8 cellular contexts compared by ENCODE assay signal in the genomic region with DNA sequence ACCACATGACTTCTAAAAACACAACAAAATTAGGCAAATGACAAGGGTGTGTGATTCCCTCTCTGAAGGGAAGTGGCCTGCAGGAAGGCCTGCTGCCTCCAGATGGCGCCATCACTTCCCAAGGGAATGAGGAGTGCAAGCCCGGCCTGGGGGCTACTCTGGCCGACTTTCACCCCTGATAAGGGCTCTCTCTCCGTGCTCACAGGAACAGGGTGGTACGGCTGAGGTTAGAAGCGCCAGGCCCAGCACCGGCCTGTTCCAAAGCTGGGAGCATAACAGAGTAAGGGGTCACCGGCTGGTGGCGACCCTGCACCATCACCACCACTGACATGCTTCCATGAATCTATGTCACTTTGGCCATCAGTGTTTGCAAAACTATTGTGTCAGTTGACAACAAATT. TPM values are rescaled to one million over a fixed set of nuclear protein-coding genes. Genes with fewer than 3 reads are reported as not detected.
DNase-seq lines count a peak whose midpoint lies in the region; ATAC-seq, FAIRE-seq and TF ChIP-seq lines count a peak whose summit lies in the region.

No MANE protein-coding gene starts in this region.

- ATAC-seq in GM21723 (IDR thresholded peaks at IDR 0.05; ENCODE audit: unreplicated experiment) = no peak

- H3K4me3 ChIP-seq in SJCRH30 (no peak overlapping the region), fibroblast of pulmonary artery (replicated peaks; ENCODE audit: low read depth, low read length) (no peak overlapping the region), parathyroid adenoma (ENCODE audit: low read depth, low read length) (no peak overlapping the region)

- TF ChIP-seq POLR2A in GM12891 (IDR thresholded peaks at IDR 0.05; ENCODE audit: low read depth, low read length) = no peak

- H2AFZ ChIP-seq in parathyroid adenoma = no peak overlapping the region

- no peaks in the 10 kb centered on the region for H3K36me3 ChIP-seq in SJCRH30
- H3K36me3 ChIP-seq in parathyroid adenoma (ENCODE audit: control insufficient read depth, insufficient read depth, low read length) = no peaks in the 10 kb centered on the region

- H3K27ac ChIP-seq in SJCRH30 (no peak overlapping the region), parathyroid adenoma (no peak overlapping the region)

- DNase-seq in Ammon's horn (ENCODE audit: low spot score) = peak; percentile 45
- peak; percentile 42 for DNase-seq in GM12891 (ENCODE audit: insufficient read length, low spot score)
- peak; percentile 18 to 51 for DNase-seq in SJCRH30
- peak; percentile 49 for DNase-seq in fibroblast of pulmonary artery (ENCODE audit: low read depth)
- DNase-seq in NCI-H524 treated with DMSO at 0.1 percent for 48 hours (lab: John Stamatoyannopoulos, UW) = no peak
- no peak for DNase-seq in kidney glomerular epithelial cell (lab: John Stamatoyannopoulos, UW)

- H3K27me3 ChIP-seq in SJCRH30 = no peaks in the 10 kb centered on the region
- H3K27me3 ChIP-seq in parathyroid adenoma (ENCODE audit: control insufficient read depth, insufficient read depth, low read length) = no peaks in the 10 kb centered on the region

- H3K79me2 ChIP-seq in parathyroid adenoma = no peaks in the 10 kb centered on the region

- TF ChIP-seq CTCF in fibroblast of pulmonary artery (IDR thresholded peaks at IDR 0.05; ENCODE audit: low read length, missing control alignments) (peak; percentile 96), parathyroid adenoma (IDR thresholded peaks at IDR 0.05) (peak; percentile 43)

- H3K9me3 ChIP-seq in SJCRH30 (replicated peaks) (no peaks in the 10 kb centered on the region), parathyroid adenoma (ENCODE audit: control insufficient read depth, low read length) (no peaks in the 10 kb centered on the region)

- no peak for FAIRE-seq in GM12891 (lab: Jason Lieb, UNC)

- no peak overlapping the region for H3K9ac ChIP-seq in parathyroid adenoma

- H3K4me1 ChIP-seq in SJCRH30 (peaks cover 3% of the 10 kb centered on the region; the same call in 1 of the 2 replicates), parathyroid adenoma (peaks cover 2% of the 10 kb centered on the region)

- no peak overlapping the region for H3K4me2 ChIP-seq in parathyroid adenoma (ENCODE audit: low read length)

TF ChIP-seq in GM12891, 5 proteins besides CTCF, POLR2A, EP300 and RAD21:
- no peak for TF ChIP-seq POU2F2 (IDR thresholded peaks at IDR 0.05; ENCODE audit: low read depth, low read length)
- TF ChIP-seq POLR2AphosphoS5 (IDR thresholded peaks at IDR 0.05; ENCODE audit: low read depth, low read length) = no peak
- peak; percentile 47; the same call in 1 of the 2 replicates for TF ChIP-seq SPI1 (IDR thresholded peaks at IDR 0.05; ENCODE audit: low read depth, low read length)
- no peak for TF ChIP-seq TAF1 (IDR thresholded peaks at IDR 0.05; ENCODE audit: low read depth, low read length)
- TF ChIP-seq PAX5 (IDR thresholded peaks at IDR 0.05; ENCODE audit: insufficient read depth, low read length, severe bottlenecking) = no peak

RNA-seq across cellular contexts. Expression of a gene that starts 13.1 kb away (rescaled TPM):
- polyA plus RNA-seq in GM12891 (2012; ENCODE audit: low read depth, missing spikeins) = not detected
- total RNA-seq in SJCRH30 (2014; rRNA removed; shearing (Covaris generic)) = not detected in 2 replicates

RNA-seq across cellular contexts. Expression of a gene that starts 22.8 kb away (rescaled TPM):
- not detected for polyA plus RNA-seq in GM12891 (2012; ENCODE audit: low read depth, missing spikeins)
- 2.6 and 2.7 TPM in 2 replicates for total RNA-seq in SJCRH30 (2014; rRNA removed; shearing (Covaris generic))

RNA-seq across cellular contexts. Expression of a gene that starts 39.0 kb away (rescaled TPM):
- not detected for polyA plus RNA-seq in GM12891 (2012; ENCODE audit: low read depth, missing spikeins)
- total RNA-seq in SJCRH30 (2014; rRNA removed; shearing (Covaris generic)) = not detected in 2 replicates

Comparison
In these comparisons a context has a peak if more than half of its experiments do, and no peak if none do; other contexts are left out.
1. DNase-seq: peak in Ammon's horn (single experiment), GM12891 (single experiment), SJCRH30 (2 of 2) and fibroblast of pulmonary artery (single experiment); none in NCI-H524 treated with DMSO at 0.1 percent for 48 hours (single experiment) and kidney glomerular epithelial cell (single experiment).